ENCODE assay signal across 1 cellular context in genomic region chr9:124558777-124559470, GRCh38.
TF ChIP-seq lines count a peak whose summit lies in the region.

No MANE protein-coding gene starts in this region.

TF ChIP-seq in HepG2, 621 proteins besides CTCF, POLR2A, EP300 and RAD21:
- TF ChIP-seq MED8 (CRISPR knock-in tag; IDR thresholded peaks at IDR 0.05; ENCODE audit: insufficient replicate concordance) (no peak), ZKSCAN8 (CRISPR knock-in tag; IDR thresholded peaks at IDR 0.05; ENCODE audit: borderline replicate concordance) (peak; percentile 82; the same call in 1 of the 2 replicates), ZNF451 (CRISPR knock-in tag; IDR thresholded peaks at IDR 0.05) (no peak), YEATS2 (CRISPR knock-in tag; IDR thresholded peaks at IDR 0.05; ENCODE audit: borderline replicate concordance) (no peak), MLLT10 (CRISPR knock-in tag; IDR thresholded peaks at IDR 0.05) (no peak), CREB1 (IDR thresholded peaks at IDR 0.05) (no peak), CREB1 (CRISPR knock-in tag; IDR thresholded peaks at IDR 0.05) (no peak), ZNF570 (CRISPR knock-in tag; IDR thresholded peaks at IDR 0.05; ENCODE audit: borderline replicate concordance) (no peak), ZNF556 (CRISPR knock-in tag; IDR thresholded peaks at IDR 0.05; ENCODE audit: borderline replicate concordance) (no peak)
- TF ChIP-seq, protein P1, sequence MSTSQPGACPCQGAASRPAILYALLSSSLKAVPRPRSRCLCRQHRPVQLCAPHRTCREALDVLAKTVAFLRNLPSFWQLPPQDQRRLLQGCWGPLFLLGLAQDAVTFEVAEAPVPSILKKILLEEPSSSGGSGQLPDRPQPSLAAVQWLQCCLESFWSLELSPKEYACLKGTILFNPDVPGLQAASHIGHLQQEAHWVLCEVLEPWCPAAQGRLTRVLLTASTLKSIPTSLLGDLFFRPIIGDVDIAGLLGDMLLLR (CRISPR knock-in tag; IDR thresholded peaks at IDR 0.05): no peak
